In genomic region chr13:58032676-58033440, GRCh38 we compare ENCODE assay signal across 24 cellular contexts.
"Had no signal": no experiment of that assay in that cellular context is flagged by ENCODE, and none has a peak within 500 bp of the region (broad histone marks: within the 10 kb centered on the region; RNA-seq: fewer than 3 reads in every experiment).

No MANE protein-coding gene starts in this region.

- H3K36me3 Mint-ChIP-seq: activated naive CD4-positive, alpha-beta T cell treated with anti-CD3 and anti-CD28 coated beads, Interleukin-2, amount 50 U/mL, for 72 hours had no signal

- H3K27ac ChIP-seq: ascending aorta, body of pancreas, coronary artery, Peyer's patch, RWPE1, SJSA1 had no signal

- H3K9me3 Mint-ChIP-seq: T-helper 1 cell treated with Interleukin-12 subunit alpha and Interleukin-12 subunit beta and Interleukin-4 antibody, amounts not matched to agents 30 μg/mL and 1 μg/mL, for 36 hours had no signal

- H3K27me3 ChIP-seq: ascending aorta, body of pancreas, Peyer's patch, SJSA1 had no signal

- H3K4me1 ChIP-seq: ascending aorta, body of pancreas, Peyer's patch, SJSA1 had no signal

- H3K27me3 Mint-ChIP-seq: activated naive CD8-positive, alpha-beta T cell treated with anti-CD3 and anti-CD28 coated beads, Interleukin-2, amount 50 U/mL, for 24 hours had no signal

- H3K36me3 ChIP-seq: ascending aorta, Peyer's patch, SJSA1 had no signal

- H3K9me3 ChIP-seq: ascending aorta, body of pancreas, Peyer's patch, SJSA1 had no signal

- H3K4me3 Mint-ChIP-seq: activated naive CD8-positive, alpha-beta T cell treated with anti-CD3 and anti-CD28 coated beads, Interleukin-2, amount 50 U/mL, for 24 hours; activated T-cell treated with anti-CD3 and anti-CD28 coated beads, Interleukin-2, amount 50 U/mL, for 4 hours; T-helper 1 cell treated with Interleukin-12 subunit alpha and Interleukin-12 subunit beta and Interleukin-4 antibody, amounts not matched to agents 30 μg/mL and 1 μg/mL, for 36 hours had no signal

- H3K4me3 ChIP-seq: ascending aorta, body of pancreas, coronary artery, K562, Peyer's patch, SJSA1 had no signal

- H3K27ac Mint-ChIP-seq: activated naive CD4-positive, alpha-beta T cell treated with anti-CD3 and anti-CD28 coated beads, Interleukin-2, amount 50 U/mL, for 72 hours; activated naive CD8-positive, alpha-beta T cell treated with anti-CD3 and anti-CD28 coated beads, Interleukin-2, amount 50 U/mL, for 24 hours; T-helper 1 cell treated with Interleukin-12 subunit alpha and Interleukin-12 subunit beta and Interleukin-4 antibody, amounts not matched to agents 30 μg/mL and 1 μg/mL, for 36 hours had no signal

- H3K4me1 Mint-ChIP-seq: activated naive CD8-positive, alpha-beta T cell treated with anti-CD3 and anti-CD28 coated beads, Interleukin-2, amount 50 U/mL, for 24 hours had no signal

- DNase-seq: activated CD4-positive, alpha-beta T cell treated with anti-CD3 and anti-CD28 coated beads for 48 hours; activated CD4-positive, alpha-beta T cell treated with anti-CD3 and anti-CD28 coated beads, Interleukin-2, amount 50 U/mL, for 4 hours; activated CD4-positive, CD25-positive, alpha-beta regulatory T cell treated with anti-CD3 and anti-CD28 coated beads, Interleukin-2, amount 50 U/mL, for 72 hours; activated CD8-positive, alpha-beta memory T cell treated with anti-CD3 and anti-CD28 coated beads for 24 hours; activated effector memory CD4-positive, alpha-beta T cell treated with anti-CD3 and anti-CD28 coated beads, Interleukin-2, amount 50 U/mL, for 16 hours; activated naive CD4-positive, alpha-beta T cell treated with Interleukin-2 at 50 U/mL for 16 hours; activated naive CD8-positive, alpha-beta T cell treated with anti-CD3 and anti-CD28 coated beads, Interleukin-2, amount 50 U/mL, for 24 hours; activated T-cell treated with anti-CD3 and anti-CD28 coated beads, Interleukin-2, amount 50 U/mL, for 4 hours; amniotic stem cell; body of pancreas; central memory CD4-positive, alpha-beta T cell; Karpas-422; NCI-H1048; NCI-H1930; NCI-H526 treated with DMSO at 0.1 percent for 48 hours; Peyer's patch; Right ventricle myocardium superior had no signal
